8 cellular contexts compared by ENCODE assay signal in genomic region chr6:74574794-74575193, GRCh38.
DNase-seq lines count a peak whose midpoint lies in the region; ATAC-seq and TF ChIP-seq lines count a peak whose summit lies in the region.

No MANE protein-coding gene starts in this region.

- no peak for ATAC-seq in HG02571 (IDR thresholded peaks at IDR 0.05; ENCODE audit: unreplicated experiment)
- ATAC-seq in GM18498 (IDR thresholded peaks at IDR 0.05; ENCODE audit: unreplicated experiment) = no peak

- TF ChIP-seq CTCF in WERI-Rb-1 (IDR thresholded peaks at IDR 0.05; ENCODE audit: low read depth, low read length) = peak; percentile 46; the same call in 1 of the 2 replicates
- no peak for TF ChIP-seq CTCF in vagina (IDR thresholded peaks at IDR 0.05)

- intact Hi-C loops in vagina (cut with DNase I) = no loop called here

- H3K4me3 ChIP-seq in WERI-Rb-1 (ENCODE audit: low read depth, low read length) (no peak overlapping the region), vagina (no peak overlapping the region)

- H3K4me1 ChIP-seq in vagina = peaks cover 7% of the 10 kb centered on the region

- DNase-seq in NCI-H510A (lab: John Stamatoyannopoulos, UW) = peak; percentile 4
- no peak for DNase-seq in NCI-H510A treated with DMSO at 0.1 percent for 48 hours (lab: John Stamatoyannopoulos, UW)
- peak; percentile 68 for DNase-seq in HT-29 (ENCODE audit: low spot score)
- DNase-seq in WERI-Rb-1 = no peak
- DNase-seq in lung microvascular endothelial cell (ENCODE audit: low read depth in 2 of 2) = peak; percentile 49 to 58
- DNase-seq in vagina (ENCODE audit: extremely low spot score in 2 of 2) = no peak

- H3K27me3 ChIP-seq in WERI-Rb-1 (ENCODE audit: insufficient read depth, low read depth, severe bottlenecking) (peaks cover 30% of the 10 kb centered on the region), vagina (no peaks in the 10 kb centered on the region)

- H3K36me3 ChIP-seq in WERI-Rb-1 = no peaks in the 10 kb centered on the region
- H3K36me3 ChIP-seq in vagina = no peaks in the 10 kb centered on the region

- H3K9me3 ChIP-seq in WERI-Rb-1 (ENCODE audit: severe bottlenecking) (no peaks in the 10 kb centered on the region), vagina (no peaks in the 10 kb centered on the region)

- no peak for TF ChIP-seq POLR2A in vagina (IDR thresholded peaks at IDR 0.05)

- H3K27ac ChIP-seq in WERI-Rb-1 = no peak overlapping the region
- H3K27ac ChIP-seq in vagina = no peak overlapping the region

Comparison
In these comparisons a context has a peak if more than half of its experiments do, and no peak if none do; other contexts are left out.
1. DNase-seq: peak in NCI-H510A (single experiment), HT-29 (single experiment) and lung microvascular endothelial cell (2 of 2); none in NCI-H510A treated with DMSO at 0.1 percent for 48 hours (single experiment), WERI-Rb-1 (single experiment) and vagina (0 of 2).